In the genomic region with DNA sequence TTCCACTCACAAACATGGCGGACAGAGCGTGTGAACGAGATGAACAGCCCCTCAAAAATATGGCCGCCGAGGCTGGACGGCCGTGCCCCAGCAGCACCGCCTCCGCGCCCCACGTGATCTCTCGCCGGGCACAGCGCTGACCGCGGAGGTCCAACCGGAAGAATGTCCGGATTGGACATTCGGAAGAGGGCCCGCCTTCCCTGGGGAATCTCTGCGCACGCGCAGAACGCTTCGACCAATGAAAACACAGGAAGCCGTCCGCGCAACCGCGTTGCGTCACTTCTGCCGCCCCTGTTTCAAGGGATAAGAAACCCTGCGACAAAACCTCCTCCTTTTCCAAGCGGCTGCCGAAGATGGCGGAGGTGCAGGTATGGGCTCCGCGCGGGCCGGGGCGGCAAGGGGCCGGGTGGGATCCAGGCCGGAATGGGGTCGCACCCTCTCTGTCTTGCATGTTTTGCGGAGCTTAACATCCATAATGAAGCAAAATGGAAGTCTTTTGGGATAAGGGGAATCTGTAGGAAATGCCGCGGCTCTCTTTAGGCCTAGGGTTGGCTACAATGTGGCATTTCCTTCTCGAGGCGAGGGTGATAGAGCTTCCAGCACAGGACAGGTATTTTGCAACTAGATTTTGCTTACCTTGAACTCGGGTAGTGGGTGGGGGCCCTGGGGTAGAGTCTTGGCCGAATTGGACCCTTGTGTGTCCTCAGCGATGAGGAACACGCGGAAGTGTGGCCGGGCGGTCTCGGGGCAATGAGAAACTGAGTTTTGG, we compare ENCODE assay signal across 8 cellular contexts. TPM values are rescaled to one million over a fixed set of nuclear protein-coding genes. Genes with fewer than 3 reads are reported as not detected.
DNase-seq lines count a peak whose midpoint lies in the region; ATAC-seq, FAIRE-seq and TF ChIP-seq lines count a peak whose summit lies in the region.

RPL13A (plus strand) TSS at position 332 of the 769 bp plus-strand sequence; CDS start at position 354, 22 bp downstream.

- peak within 1 kb of the TSS; percentile 20 for H2AFZ ChIP-seq in trophoblast cell (ENCODE audit: insufficient read depth, low read length, poor library complexity)

- peak within 1 kb of the TSS; percentile 82 for H3K4me2 ChIP-seq in trophoblast cell (ENCODE audit: low read length)

- H3K4me3 ChIP-seq in trophoblast cell (ENCODE audit: low read depth, low read length): peak within 1 kb of the TSS; percentile 91
- H3K4me3 ChIP-seq in transverse colon: peak within 1 kb of the TSS; percentile 67 to 98 (median 92)

- peaks cover 4% of the 10 kb centered on the region for H3K9me3 ChIP-seq in trophoblast cell (ENCODE audit: insufficient read depth, low read depth, low read length)
- H3K9me3 ChIP-seq in transverse colon: no peaks in the 10 kb centered on the region

- peak within 1 kb of the TSS; percentile 71 for H3K18ac ChIP-seq in trophoblast cell (ENCODE audit: low read length)

- ATAC-seq in HG02840 (IDR thresholded peaks at IDR 0.05; ENCODE audit: low FRiP score, unreplicated experiment) (peak; percentile 92), T-cell (replicated peaks in 1 of 4) (peak; percentile 85 to 92 (median 90))

- H3K79me1 ChIP-seq in trophoblast cell (ENCODE audit: low read length): peaks cover 11% of the 10 kb centered on the region

- peak within 1 kb of the TSS; percentile 99 for H3K9ac ChIP-seq in trophoblast cell (ENCODE audit: low read length)

- peak within 1 kb of the TSS; percentile 97 for H3K4ac ChIP-seq in trophoblast cell (ENCODE audit: low read depth, low read length)

- peak within 1 kb of the TSS; percentile 86 for H2BK120ac ChIP-seq in trophoblast cell (ENCODE audit: insufficient read depth, low read length, poor library complexity)

- peak within 1 kb of the TSS; percentile 90 for H4K12ac ChIP-seq in trophoblast cell (ENCODE audit: low read depth, low read length)

- intact Hi-C loops in cardiac septum (cut with DNase I) (loop anchor here (1.0 to 5.0 kb wide), 2 partner anchors 9 to 35 kb away; partner anchors contain the start of genes ALDH16A1, PIH1D1 and RPS11), transverse colon (cut with DNase I; ENCODE audit: low total_unique reads) (no loop called here)

- H3K14ac ChIP-seq in trophoblast cell (ENCODE audit: low read length): peak within 1 kb of the TSS; percentile 94

- peak within 1 kb of the TSS; percentile 92 for H4K8ac ChIP-seq in trophoblast cell (ENCODE audit: low read depth, low read length)

- no peak within 1 kb of the TSS for H2BK12ac ChIP-seq in trophoblast cell (ENCODE audit: low read length)

- TF ChIP-seq POLR2A in GM12891 (IDR thresholded peaks at IDR 0.05; ENCODE audit: low read depth, low read length): peak; percentile 99
- peak; percentile 100 for TF ChIP-seq POLR2A in transverse colon (IDR thresholded peaks at IDR 0.05)

- DNase-seq in GM12891 (ENCODE audit: insufficient read length, low spot score): peak; percentile 93
- peak; percentile 99 for DNase-seq in NCI-H1436 treated with DMSO at 0.1 percent for 48 hours (lab: John Stamatoyannopoulos, UW)
- DNase-seq in T-cell: peak; percentile 94 to 100 (median 98)
- DNase-seq in cardiac septum (ENCODE audit: low spot score): peak; percentile 100
- peak; percentile 100 for DNase-seq in trophoblast cell
- DNase-seq in transverse colon: peak; percentile 100

- H3K27ac Mint-ChIP-seq in T-cell: peak within 1 kb of the TSS; percentile 94 to 96

- H3K27ac ChIP-seq in adipose tissue (ENCODE audit: low read depth, low read length): peak within 1 kb of the TSS; percentile 49
- H3K27ac ChIP-seq in trophoblast cell (ENCODE audit: low read depth, low read length): peak within 1 kb of the TSS; percentile 64
- H3K27ac ChIP-seq in transverse colon: peak within 1 kb of the TSS; percentile 93 to 97 (median 94)

- H3K9me3 Mint-ChIP-seq in T-cell: no peaks in the 10 kb centered on the region

- no peak within 1 kb of the TSS for H3K23ac ChIP-seq in trophoblast cell (ENCODE audit: low read length)

- H3K79me2 ChIP-seq in trophoblast cell (ENCODE audit: control insufficient read depth, insufficient read depth, low read length, poor library complexity): peaks cover 17% of the 10 kb centered on the region

- H3K4me1 ChIP-seq in trophoblast cell (ENCODE audit: control insufficient read depth in 1 of 2, insufficient read depth in 2 of 2, low read length in 2 of 2) (peaks cover 0 to 3% of the 10 kb centered on the region in 2 experiments), transverse colon (peaks cover 18 to 30% (median 24%) of the 10 kb centered on the region in 4 donors)

- in situ Hi-C loops in transverse colon (cut with MboI; ENCODE audit: low pct_ligation_motif_present in 1 of 4, low pct_unique_long_range_greater_than_20kb in 1 of 4, low sequenced_read_pairs in 3 of 4): loop anchor here in 1 of 4 donors (25.0 kb wide), 1 partner anchor 375 kb away; the partner anchor contains the start of genes PNKP and PTOV1

- TF ChIP-seq EP300 in transverse colon (IDR thresholded peaks at IDR 0.05; ENCODE audit: low read depth): no peak

- H2AK5ac ChIP-seq in trophoblast cell (ENCODE audit: low read length): peak within 1 kb of the TSS; percentile 94

- POLR2A ChIA-PET in T-cell (lab: Charles Lee): interaction anchor here in 1 of 2 donors (0.9 kb wide), 2 partner anchors 15 to 35 kb away, joined by 3 to 4 read pairs; partner anchors contain the start of gene PIH1D1

- peaks cover 38 to 66% (median 62%) of the 10 kb centered on the region in 3 donors for H3K4me1 Mint-ChIP-seq in T-cell

- WGBS in adipose tissue, 3 donors: 0 to 1% (median 0%) methylated on average over 57 of the region's 57 CpGs
- no CpG with 5 or more reads among the region's 57 CpGs for WGBS in trophoblast cell (ENCODE audit: extremely low coverage, insufficient coverage, insufficient read length)
- 0% methylated on average over 57 of the region's 57 CpGs; no CpG with 5 or more reads in 1 of the 2 donors for WGBS in transverse colon (ENCODE audit: low coverage in 1 of 2), 2 donors

- H4K91ac ChIP-seq in trophoblast cell (ENCODE audit: low read depth, low read length): peak within 1 kb of the TSS; percentile 77

- H3K27me3 Mint-ChIP-seq in T-cell: no peaks in the 10 kb centered on the region

- FAIRE-seq in GM12891 (lab: Jason Lieb, UNC): peak; percentile 99

- H3K4me3 Mint-ChIP-seq in T-cell: peak within 1 kb of the TSS; percentile 99

- CTCF ChIA-PET in T-cell (lab: Charles Lee): interaction anchor here in 1 of 2 donors (0.5 kb wide), 1 partner anchor 253 kb away, joined by 6 read pairs; no protein-coding TSS in a partner anchor

- H2BK5ac ChIP-seq in trophoblast cell (ENCODE audit: low read depth, low read length, poor library complexity): peak within 1 kb of the TSS; percentile 86

- peaks cover 58% of the 10 kb centered on the region for H3K36me3 Mint-ChIP-seq in T-cell

- TF ChIP-seq CTCF in transverse colon (IDR thresholded peaks at IDR 0.05): no peak

- no peaks in the 10 kb centered on the region for H3K27me3 ChIP-seq in trophoblast cell (ENCODE audit: insufficient read depth, low read length)
- H3K27me3 ChIP-seq in transverse colon: no peaks in the 10 kb centered on the region

- peaks cover 35 to 40% of the 10 kb centered on the region in 2 experiments for H3K36me3 ChIP-seq in trophoblast cell (ENCODE audit: control insufficient read depth in 1 of 2, insufficient read depth in 2 of 2, low read length in 2 of 2)
- H3K36me3 ChIP-seq in transverse colon: peaks cover 0 to 29% (median 16%) of the 10 kb centered on the region in 4 donors

TF ChIP-seq in GM12891, 5 proteins besides CTCF, POLR2A, EP300 and RAD21:
- TF ChIP-seq SPI1 (IDR thresholded peaks at IDR 0.05; ENCODE audit: low read depth, low read length) (no peak), PAX5 (IDR thresholded peaks at IDR 0.05; ENCODE audit: insufficient read depth, low read length, severe bottlenecking) (no peak), TAF1 (IDR thresholded peaks at IDR 0.05; ENCODE audit: low read depth, low read length) (peak; percentile 99), POLR2AphosphoS5 (IDR thresholded peaks at IDR 0.05; ENCODE audit: low read depth, low read length) (peak; percentile 99), POU2F2 (IDR thresholded peaks at IDR 0.05; ENCODE audit: low read depth, low read length) (peak; percentile 83)
TF ChIP-seq in GM12891: peak in this region for 3.

RNA-seq across cellular contexts. Expression of gene RPL13A, which starts in this region (rescaled TPM):
- polyA plus RNA-seq in GM12891 (2012; ENCODE audit: low read depth, missing spikeins): 6,963 TPM
- total RNA-seq in T-cell (1,000 to 10,000 TPM; 5,307 to 6,396 (median 5,878) TPM), cardiac septum (1,030 TPM), transverse colon (1,000 to 10,000 TPM; 1,219 to 2,956 (median 2,884) TPM)
- polyA plus RNA-seq in adipose tissue: 1,000 to 10,000 TPM; 3,139 to 5,659 (median 3,499) TPM
- 4,404 and 4,537 TPM in 2 replicates for polyA plus RNA-seq in trophoblast cell (2013)

Comparison
In these comparisons a context has a peak if more than half of its experiments do, and no peak if none do; other contexts are left out.
1. Peak in every context shown above with its lines: DNase-seq, ATAC-seq, H3K4me3 ChIP-seq and H3K27ac ChIP-seq.